Comparison of ENCODE assay signal across 9 cellular contexts in the genomic region with DNA sequence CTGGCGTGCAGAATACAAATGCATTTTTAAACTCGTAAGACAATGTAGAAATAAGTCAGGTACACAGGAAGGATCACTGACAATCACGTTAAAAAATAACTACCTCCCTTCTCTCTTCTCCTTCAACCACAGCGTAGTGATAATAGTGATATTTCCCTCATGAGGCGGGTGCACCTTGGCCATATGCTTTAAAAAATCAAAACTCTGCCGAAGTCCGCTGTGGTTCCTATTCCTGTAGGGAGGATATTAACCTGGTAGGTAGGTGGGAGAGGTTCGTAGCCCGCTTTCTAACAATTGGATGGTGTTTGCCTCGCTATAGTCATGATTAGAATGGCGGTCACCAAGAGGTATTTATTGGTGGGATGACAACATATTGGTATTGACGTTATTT. TPM values are rescaled to one million over a fixed set of nuclear protein-coding genes. Genes with fewer than 3 reads are reported as not detected.
A peak's percentile ranks its signal among the peaks of the same experiment; 100 is the strongest.
DNase-seq lines count a peak whose midpoint lies in the region; ATAC-seq and TF ChIP-seq lines count a peak whose summit lies in the region.
"Had no signal": no experiment of that assay in that cellular context is flagged by ENCODE, and none has a peak within 500 bp of the region (broad histone marks: within the 10 kb centered on the region; RNA-seq: fewer than 3 reads in every experiment).

No MANE protein-coding gene starts in this region.

- H3K36me3 ChIP-seq in left lung: no peaks in the 10 kb centered on the region
- no peaks in the 10 kb centered on the region for H3K36me3 ChIP-seq in thoracic aorta

- H3K27ac Mint-ChIP-seq in activated CD4-positive, alpha-beta T cell treated with anti-CD3 and anti-CD28 coated beads for 36 hours: no peak overlapping the region
- peak overlapping the region; percentile 20 for H3K27ac Mint-ChIP-seq in activated naive CD8-positive, alpha-beta T cell treated with anti-CD3 and anti-CD28 coated beads, Interleukin-2, amount 10 ng/mL, durations not matched to agents 7 days and 5 days

- H3K4me1 Mint-ChIP-seq in activated CD4-positive, alpha-beta T cell treated with anti-CD3 and anti-CD28 coated beads for 36 hours: peaks cover 25% of the 10 kb centered on the region
- peaks cover 23% of the 10 kb centered on the region for H3K4me1 Mint-ChIP-seq in activated naive CD8-positive, alpha-beta T cell treated with anti-CD3 and anti-CD28 coated beads, Interleukin-2, amount 10 ng/mL, durations not matched to agents 7 days and 5 days

- no peak overlapping the region for H3K27ac ChIP-seq in left lung
- H3K27ac ChIP-seq in thoracic aorta: no peak overlapping the region

- H3K4me1 ChIP-seq in left lung (no peaks in the 10 kb centered on the region), thoracic aorta (ENCODE audit: control insufficient read depth in 1 of 2, low read depth in 2 of 2) (peaks cover 0 to 7% of the 10 kb centered on the region in 2 donors)

- peaks cover 6 to 52% of the 10 kb centered on the region in 2 donors for H3K27me3 ChIP-seq in left lung
- no peaks in the 10 kb centered on the region for H3K27me3 ChIP-seq in thoracic aorta (replicated peaks; ENCODE audit: insufficient read depth)

- H3K36me3 Mint-ChIP-seq in activated CD4-positive, alpha-beta T cell treated with anti-CD3 and anti-CD28 coated beads for 36 hours (ENCODE audit: low read depth): no peaks in the 10 kb centered on the region
- no peaks in the 10 kb centered on the region for H3K36me3 Mint-ChIP-seq in activated naive CD8-positive, alpha-beta T cell treated with anti-CD3 and anti-CD28 coated beads, Interleukin-2, amount 10 ng/mL, durations not matched to agents 7 days and 5 days

- no peaks in the 10 kb centered on the region for H3K9me3 Mint-ChIP-seq in activated CD4-positive, alpha-beta T cell treated with anti-CD3 and anti-CD28 coated beads for 36 hours (ENCODE audit: low read depth)
- no peaks in the 10 kb centered on the region for H3K9me3 Mint-ChIP-seq in activated naive CD8-positive, alpha-beta T cell treated with anti-CD3 and anti-CD28 coated beads, Interleukin-2, amount 10 ng/mL, durations not matched to agents 7 days and 5 days

- TF ChIP-seq CTCF in left lung (IDR thresholded peaks at IDR 0.05): no peak
- no peak for TF ChIP-seq CTCF in thoracic aorta (IDR thresholded peaks at IDR 0.05)

- no peaks in the 10 kb centered on the region for H3K9me3 ChIP-seq in left lung
- no peaks in the 10 kb centered on the region for H3K9me3 ChIP-seq in thoracic aorta

- intact Hi-C loops in activated CD4-positive, alpha-beta T cell treated with anti-CD3 and anti-CD28 coated beads for 36 hours (cut with DNase I, micrococcal nuclease): loop anchor here in 1 of 2 experiments (5.0 kb wide), 1 partner anchor 419 kb away; no protein-coding TSS in a partner anchor
- intact Hi-C loops in left lung (cut with DNase I): no loop called here

- CTCF ChIA-PET in activated CD4-positive, alpha-beta T cell treated with anti-CD3 and anti-CD28 coated beads for 36 hours (lab: Charles Lee): no interaction called here

- H3K4me3 ChIP-seq in left lung (peak overlapping the region; percentile 19 to 38), thoracic aorta (peak overlapping the region; percentile 69)

- H3K4me3 Mint-ChIP-seq in activated CD4-positive, alpha-beta T cell treated with anti-CD3 and anti-CD28 coated beads for 36 hours: peak overlapping the region; percentile 75
- peak overlapping the region; percentile 85 for H3K4me3 Mint-ChIP-seq in activated naive CD8-positive, alpha-beta T cell treated with anti-CD3 and anti-CD28 coated beads, Interleukin-2, amount 10 ng/mL, durations not matched to agents 7 days and 5 days

- no peak for DNase-seq in activated CD4-positive, alpha-beta T cell treated with anti-CD3 and anti-CD28 coated beads for 36 hours
- DNase-seq in activated CD4-positive, alpha-beta T cell treated with anti-CD3 and anti-CD28 coated beads for 1 hour: no peak
- DNase-seq in activated naive CD8-positive, alpha-beta T cell treated with anti-CD3 and anti-CD28 coated beads, Interleukin-2, amount 10 ng/mL, durations not matched to agents 7 days and 5 days: no peak
- DNase-seq in left lung: no peak
- no peak for DNase-seq in thoracic aorta (ENCODE audit: low spot score)
- no peak for DNase-seq in inferior parietal cortex (ENCODE audit: extremely low spot score)
- no peak for DNase-seq in SW480 (ENCODE audit: low spot score)

- peaks cover 37% of the 10 kb centered on the region for H3K27me3 Mint-ChIP-seq in activated CD4-positive, alpha-beta T cell treated with anti-CD3 and anti-CD28 coated beads for 36 hours
- H3K27me3 Mint-ChIP-seq in activated naive CD8-positive, alpha-beta T cell treated with anti-CD3 and anti-CD28 coated beads, Interleukin-2, amount 10 ng/mL, durations not matched to agents 7 days and 5 days: peaks cover 64% of the 10 kb centered on the region

- no peak for ATAC-seq in activated CD4-positive, alpha-beta T cell treated with anti-CD3 and anti-CD28 coated beads for 36 hours
- no peak for ATAC-seq in activated naive CD8-positive, alpha-beta T cell treated with anti-CD3 and anti-CD28 coated beads, Interleukin-2, amount 10 ng/mL, durations not matched to agents 7 days and 5 days (ENCODE audit: low read depth)
- ATAC-seq in left lung (peak; percentile 7), thoracic aorta (ENCODE audit: insufficient number of reproducible peaks, low FRiP score, low read depth) (peak; percentile 6), GM21526 (IDR thresholded peaks at IDR 0.05; ENCODE audit: low FRiP score, unreplicated experiment) (no peak)

- POLR2A ChIA-PET in activated CD4-positive, alpha-beta T cell treated with anti-CD3 and anti-CD28 coated beads for 36 hours (lab: Charles Lee): no interaction called here
- POLR2A ChIA-PET in activated naive CD8-positive, alpha-beta T cell treated with anti-CD3 and anti-CD28 coated beads, Interleukin-2, amount 10 ng/mL, durations not matched to agents 7 days and 5 days (lab: Charles Lee): no interaction called here

RNA-seq across cellular contexts. Expression of gene GREM2, which starts 0.7 kb away (rescaled TPM):
- total RNA-seq in activated CD4-positive, alpha-beta T cell treated with anti-CD3 and anti-CD28 coated beads for 36 hours: under 1 TPM; 0.07 TPM
- total RNA-seq in activated naive CD8-positive, alpha-beta T cell treated with anti-CD3 and anti-CD28 coated beads, Interleukin-2, amount 10 ng/mL, durations not matched to agents 7 days and 5 days: not detected
- 1 to 10 TPM in 1 of 2 donors, under 1 TPM in 1; 0.99 to 1.5 TPM for total RNA-seq in left lung
- total RNA-seq in thoracic aorta: 1 to 10 TPM; 1.6 TPM
- total RNA-seq: lung microvascular endothelial cell had no signal

Comparison
In these comparisons a context has a peak if more than half of its experiments do, and no peak if none do; other contexts are left out.
1. ATAC-seq: peak in left lung (single experiment) and thoracic aorta (single experiment); none in activated CD4-positive, alpha-beta T cell treated with anti-CD3 and anti-CD28 coated beads for 36 hours (single experiment), activated naive CD8-positive, alpha-beta T cell treated with anti-CD3 and anti-CD28 coated beads, Interleukin-2, amount 10 ng/mL, durations not matched to agents 7 days and 5 days (single experiment) and GM21526 (single experiment).